Comparison of ENCODE assay signal across 23 cellular contexts in the genomic region with DNA sequence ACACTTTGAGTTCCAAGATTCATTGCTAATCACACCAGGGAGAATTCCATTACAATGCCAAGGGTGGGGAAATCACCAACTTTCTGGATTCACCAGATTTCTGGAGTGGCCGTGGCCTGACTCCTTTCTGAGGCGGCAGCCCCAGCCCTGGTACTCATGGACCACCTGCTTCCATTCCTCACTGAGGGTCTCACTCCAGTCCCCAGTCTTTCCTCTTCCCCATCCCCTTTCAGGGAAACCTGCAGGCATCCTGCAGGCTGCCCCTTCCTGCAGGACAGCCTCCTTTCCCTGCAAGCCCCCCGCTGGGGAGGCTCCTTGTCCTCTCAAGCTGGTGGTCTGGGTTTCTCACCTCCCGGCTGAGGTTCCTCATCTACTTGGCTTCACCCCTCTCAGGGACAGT. TPM values are rescaled to one million over a fixed set of nuclear protein-coding genes. Genes with fewer than 3 reads are reported as not detected.
"Had no signal": no experiment of that assay in that cellular context is flagged by ENCODE, and none has a peak within 500 bp of the region (broad histone marks: within the 10 kb centered on the region; RNA-seq: fewer than 3 reads in every experiment).

No MANE protein-coding gene starts in this region.

- H3K27ac ChIP-seq: left lung, upper lobe of right lung had no signal

- H3K36me3 Mint-ChIP-seq: activated naive CD4-positive, alpha-beta T cell treated with anti-CD3 and anti-CD28 coated beads, Interleukin-2, amount 50 U/mL, for 24 hours; naive thymus-derived CD4-positive, alpha-beta T cell had no signal

- FAIRE-seq: bronchial epithelial cell had no signal

- H3K36me3 ChIP-seq: esophagus squamous epithelium, heart right ventricle, left lung, upper lobe of right lung had no signal

- H3K9me3 Mint-ChIP-seq: activated naive CD4-positive, alpha-beta T cell treated with anti-CD3 and anti-CD28 coated beads, Interleukin-2, amount 50 U/mL, for 24 hours; naive thymus-derived CD4-positive, alpha-beta T cell had no signal

- H3K4me3 Mint-ChIP-seq: activated CD8-positive, alpha-beta T cell treated with anti-CD3 and anti-CD28 coated beads, Interleukin-2, amount 10 ng/mL, durations not matched to agents 7 days and 5 days; activated naive CD4-positive, alpha-beta T cell treated with anti-CD3 and anti-CD28 coated beads, Interleukin-2, amount 50 U/mL, for 24 hours; naive thymus-derived CD4-positive, alpha-beta T cell; T-helper 17 cell had no signal

- H3K4me3 ChIP-seq: coronary artery, esophagus squamous epithelium, heart right ventricle, left lung, lung, upper lobe of right lung had no signal

- H3K27ac Mint-ChIP-seq: activated CD8-positive, alpha-beta T cell treated with anti-CD3 and anti-CD28 coated beads, Interleukin-2, amount 10 ng/mL, durations not matched to agents 7 days and 5 days; activated naive CD4-positive, alpha-beta T cell treated with anti-CD3 and anti-CD28 coated beads, Interleukin-2, amount 50 U/mL, for 24 hours; naive thymus-derived CD4-positive, alpha-beta T cell; progenitor cell of endocrine pancreas; T-helper 17 cell had no signal

- DNase-seq: activated CD4-positive, alpha-beta T cell treated with anti-CD3 and anti-CD28 coated beads, Interleukin-2, amount 50 U/mL, for 1 hour; activated CD4-positive, CD25-positive, alpha-beta regulatory T cell treated with anti-CD3 and anti-CD28 coated beads, Interleukin-2, amount 50 U/mL, for 72 hours; activated CD8-positive, alpha-beta T cell treated with anti-CD3 and anti-CD28 coated beads, Interleukin-2, amount 10 ng/mL, durations not matched to agents 7 days and 5 days; activated gamma-delta T cell treated with Interleukin-2 at 50 U/mL for 16 hours; aorta; esophagus squamous epithelium; heart right ventricle; kidney glomerular epithelial cell; left lung; naive thymus-derived CD4-positive, alpha-beta T cell; stimulated activated CD4-positive, alpha-beta T cell treated with anti-CD3 and anti-CD28 coated beads, Interleukin-4, amount 100 ng/mL, for 24 hours; stimulated activated naive CD8-positive, alpha-beta T cell treated with anti-CD3 and anti-CD28 coated beads, Interleukin-15, Interleukin-2, amounts not matched to agents 100 U/mL and 50 U/mL, for 24 hours; SW 1271; T-helper 17 cell; upper lobe of right lung had no signal

- H3K9me3 ChIP-seq: esophagus squamous epithelium, heart right ventricle, left lung, upper lobe of right lung had no signal

- ATAC-seq: activated CD8-positive, alpha-beta T cell treated with anti-CD3 and anti-CD28 coated beads, Interleukin-2, amount 10 ng/mL, durations not matched to agents 7 days and 5 days; heart right ventricle; left lung; naive thymus-derived CD4-positive, alpha-beta T cell; stimulated activated naive CD8-positive, alpha-beta T cell treated with anti-CD3 and anti-CD28 coated beads, Interleukin-15, Interleukin-2, amounts not matched to agents 100 U/mL and 50 U/mL, for 24 hours; T-helper 17 cell; upper lobe of right lung had no signal

- H3K4me1 Mint-ChIP-seq: activated naive CD4-positive, alpha-beta T cell treated with anti-CD3 and anti-CD28 coated beads, Interleukin-2, amount 50 U/mL, for 24 hours had no signal

RNA-seq across cellular contexts. Expression of gene BLACAT1, which starts 35.9 kb away (rescaled TPM):
- total RNA-seq: fibroblast of villous mesenchyme, osteocyte, subcutaneous adipose tissue had no signal
- polyA plus RNA-seq: aorta, heart right ventricle had no signal
